ENCODE assay signal across 22 cellular contexts in the genomic region with DNA sequence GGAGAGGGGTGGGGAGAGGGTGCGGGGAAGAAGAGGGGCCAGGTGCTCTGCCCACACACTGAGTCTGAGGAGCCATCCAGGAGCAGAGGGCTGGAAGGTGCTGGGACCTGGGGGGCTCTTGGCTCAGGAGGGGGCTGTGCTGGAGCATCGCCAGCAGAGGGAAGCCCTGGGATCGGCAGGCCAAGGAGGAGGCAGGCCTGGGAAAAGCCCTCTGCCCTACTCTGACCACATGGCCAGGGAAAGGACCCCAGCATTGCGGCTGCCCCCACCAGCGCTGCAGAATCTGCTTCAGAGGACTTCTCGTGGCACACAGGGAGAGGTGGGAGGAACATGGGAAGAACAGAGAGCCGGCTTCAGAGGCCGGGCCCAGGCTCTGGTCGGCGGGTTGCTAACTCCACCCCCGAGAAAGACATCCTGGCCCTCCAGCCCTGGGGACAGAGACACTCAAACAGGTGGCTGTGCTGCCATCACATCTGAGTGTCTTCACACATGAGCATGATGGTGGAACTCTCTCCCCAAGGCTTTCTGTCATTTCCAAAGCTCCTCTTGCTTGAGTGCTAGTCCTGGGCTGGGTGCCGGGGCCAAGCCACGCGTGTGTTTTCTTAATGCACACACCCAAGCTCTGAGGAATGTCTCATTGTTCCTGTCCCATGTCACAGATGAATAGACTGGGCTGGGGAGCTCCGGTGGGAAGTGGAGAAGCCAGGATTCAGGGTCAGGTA.
DNase-seq lines count a peak whose midpoint lies in the region; ATAC-seq, FAIRE-seq and TF ChIP-seq lines count a peak whose summit lies in the region.
"Had no signal": no experiment of that assay in that cellular context is flagged by ENCODE, and none has a peak within 500 bp of the region (broad histone marks: within the 10 kb centered on the region; RNA-seq: fewer than 3 reads in every experiment).

No MANE protein-coding gene starts in this region.

- H3K27ac ChIP-seq in right lobe of liver: no peak overlapping the region
- H3K27ac ChIP-seq in HepG2 (ENCODE audit: extremely low read length, insufficient read depth, low read length): no peak overlapping the region
- H3K27ac ChIP-seq in osteoblast (ENCODE audit: low read depth, low read length): no peak overlapping the region
- H3K27ac ChIP-seq in aorta (ENCODE audit: low read depth in 1 of 2, low read length in 2 of 2): no peak overlapping the region
- H3K27ac ChIP-seq: Peyer's patch had no signal

- H3K4me2 ChIP-seq in HepG2 (ENCODE audit: low read depth, low read length) (no peak overlapping the region), osteoblast (ENCODE audit: insufficient read depth, low read length) (no peak overlapping the region)

- in situ Hi-C loops in HepG2 (cut with HindIII; ENCODE audit: extremely low pct_ligation_motif_present, low pct_unique_long_range_greater_than_20kb): no loop called here

- H3K4me3 ChIP-seq in right lobe of liver (no peak overlapping the region), HepG2 (replicated peaks in 1 of 3; ENCODE audit: insufficient read depth in 1 of 3, low read depth in 2 of 3, low read length in 3 of 3) (no peak overlapping the region), osteoblast (ENCODE audit: insufficient read depth, low read length) (no peak overlapping the region), aorta (ENCODE audit: low read length in 2 of 2) (no peak overlapping the region)
- H3K4me3 ChIP-seq: GM12878, Peyer's patch had no signal

- BruUV-seq in HepG2 (replicated peaks; lab: Mats Ljungman, UMichigan): no TSS peak

- CTCF ChIA-PET in HepG2 (lab: Yijun Ruan, JAX; ENCODE audit: low intra/inter-chr PET ratio, low total read pairs): no interaction called here

- no peak for FAIRE-seq in HepG2 (lab: Jason Lieb, UNC)
- FAIRE-seq: GM12878 had no signal

- TF ChIP-seq EP300 in HepG2 (IDR thresholded peaks at IDR 0.05; ENCODE audit: low read depth in 2 of 2, low read length in 2 of 2) (no peak), HepG2 (CRISPR knock-in tag; IDR thresholded peaks at IDR 0.05; ENCODE audit: borderline replicate concordance) (no peak)

- H3K9me3 ChIP-seq in right lobe of liver (no peaks in the 10 kb centered on the region), HepG2 (ENCODE audit: low read length) (no peaks in the 10 kb centered on the region), osteoblast (ENCODE audit: low read depth, low read length) (no peaks in the 10 kb centered on the region), aorta (ENCODE audit: control insufficient read depth, low read length) (peaks cover 2% of the 10 kb centered on the region)
- H3K9me3 ChIP-seq: Peyer's patch had no signal

- H3K79me2 ChIP-seq in HepG2 (ENCODE audit: insufficient read depth, low read length): no peaks in the 10 kb centered on the region
- H3K79me2 ChIP-seq in osteoblast (ENCODE audit: insufficient read depth, low read length): no peaks in the 10 kb centered on the region

- H3K27me3 ChIP-seq in right lobe of liver (no peaks in the 10 kb centered on the region), HepG2 (ENCODE audit: control insufficient read depth in 1 of 2, insufficient read depth in 2 of 2, low read length in 2 of 2) (peaks cover 12 to 85% of the 10 kb centered on the region in 2 experiments), osteoblast (ENCODE audit: insufficient read depth, low read length) (no peaks in the 10 kb centered on the region), aorta (ENCODE audit: control insufficient read depth in 1 of 2, insufficient read depth in 2 of 2, low read length in 1 of 2) (no peaks in the 10 kb centered on the region)
- H3K27me3 ChIP-seq: Peyer's patch had no signal

- TF ChIP-seq POLR2A in right lobe of liver (IDR thresholded peaks at IDR 0.05): no peak
- no peak for TF ChIP-seq POLR2A in HepG2 (IDR thresholded peaks at IDR 0.05; ENCODE audit: insufficient read depth in 1 of 2, low read depth in 2 of 2, low read length in 2 of 2)

- intact Hi-C loops in right lobe of liver (cut with DNase I): no loop called here
- intact Hi-C loops in HepG2 (cut with micrococcal nuclease; ENCODE audit: unreplicated experiment): no loop called here
- intact Hi-C loops in aorta (cut with DNase I): no loop called here

- POLR2A ChIA-PET in HepG2 (lab: Yijun Ruan, JAX): no interaction called here

- H4K20me1 ChIP-seq in HepG2 (ENCODE audit: insufficient read depth, low read length): no peaks in the 10 kb centered on the region
- no peaks in the 10 kb centered on the region for H4K20me1 ChIP-seq in osteoblast (ENCODE audit: insufficient read depth, low read length)

- H3K9ac ChIP-seq in HepG2 (ENCODE audit: insufficient read depth, low read depth, low read length): no peak overlapping the region

- H3K27me3 Mint-ChIP-seq in chondrocyte (ENCODE audit: low read depth): no peaks in the 10 kb centered on the region

- 48% methylated on average over 8 of the region's 15 CpGs for WGBS in right lobe of liver (ENCODE audit: insufficient coverage, low coverage, low lambda C conversion rate, missing lambda C conversion rate)
- under 1% methylated on average over 10 of the region's 15 CpGs for WGBS in HepG2 (ENCODE audit: low lambda C conversion rate)
- WGBS in aorta, 2 donors: 61 to 62% methylated on average over 15 of the region's 15 CpGs

- no peak overlapping the region for H2AFZ ChIP-seq in HepG2 (ENCODE audit: low read length)
- no peak overlapping the region for H2AFZ ChIP-seq in osteoblast (ENCODE audit: low read length)

- peaks cover 14% of the 10 kb centered on the region for H3K4me1 Mint-ChIP-seq in chondrocyte (ENCODE audit: low read depth)

- peak overlapping the region; percentile 34 for H3K27ac Mint-ChIP-seq in chondrocyte (ENCODE audit: unreplicated experiment)
- H3K27ac Mint-ChIP-seq: IgD-negative memory B cell had no signal

- TF ChIP-seq CTCF in right lobe of liver (IDR thresholded peaks at IDR 0.05): no peak
- TF ChIP-seq CTCF in HepG2 (CRISPR knock-in tag; IDR thresholded peaks at IDR 0.05): no peak
- no peak for TF ChIP-seq CTCF in chondrocyte (IDR thresholded peaks at IDR 0.05)
- TF ChIP-seq CTCF in osteoblast (IDR thresholded peaks at IDR 0.05; ENCODE audit: extremely low read depth, low read depth, low read length): no peak
- no peak for TF ChIP-seq CTCF in GM10266 (IDR thresholded peaks at IDR 0.05; ENCODE audit: control insufficient read depth, insufficient read depth, low read depth, missing control alignments)

- no peaks in the 10 kb centered on the region for H3K36me3 ChIP-seq in right lobe of liver
- H3K36me3 ChIP-seq in HepG2 (replicated peaks in 1 of 2; ENCODE audit: control insufficient read depth in 1 of 2, insufficient read depth in 2 of 2, low read length in 2 of 2): no peaks in the 10 kb centered on the region
- H3K36me3 ChIP-seq in osteoblast (ENCODE audit: insufficient read depth, low read length): no peaks in the 10 kb centered on the region
- no peaks in the 10 kb centered on the region for H3K36me3 ChIP-seq in aorta (ENCODE audit: control insufficient read depth in 1 of 2, insufficient read depth in 2 of 2, low read length in 1 of 2)
- H3K36me3 ChIP-seq: Peyer's patch had no signal

- H3K36me3 Mint-ChIP-seq in chondrocyte (ENCODE audit: low read depth): no peaks in the 10 kb centered on the region
- H3K36me3 Mint-ChIP-seq: IgD-negative memory B cell had no signal

- H3K4me3 Mint-ChIP-seq in chondrocyte (ENCODE audit: unreplicated experiment): no peak overlapping the region
- H3K4me3 Mint-ChIP-seq: IgD-negative memory B cell had no signal

- H3K4me1 ChIP-seq in right lobe of liver: no peaks in the 10 kb centered on the region
- H3K4me1 ChIP-seq in HepG2 (ENCODE audit: insufficient read depth, low read length): no peaks in the 10 kb centered on the region
- H3K4me1 ChIP-seq in osteoblast (ENCODE audit: insufficient read depth, low read length): peaks cover 5% of the 10 kb centered on the region
- H3K4me1 ChIP-seq in aorta (ENCODE audit: control insufficient read depth in 1 of 2, insufficient read depth in 2 of 2, low read length in 2 of 2): no peaks in the 10 kb centered on the region

- DNase-seq in right lobe of liver: peak in 2 of 3 donors; percentile 25 to 42
- no peak for DNase-seq in HepG2 (ENCODE audit: low spot score)
- no peak for DNase-seq in chondrocyte (ENCODE audit: low spot score)
- DNase-seq in osteoblast (ENCODE audit: insufficient read length, low spot score, missing footprints): peak; percentile 77
- DNase-seq in aorta: peak; percentile 6 to 65
- DNase-seq in activated naive CD4-positive, alpha-beta T cell (lab: John Stamatoyannopoulos, UW): no peak
- no peak for DNase-seq in GM10266 (ENCODE audit: extremely low spot score)
- DNase-seq: 8988T, DMS79, GOT3, HCEC 1CT, NCI-H1105 treated with DMSO at 0.1 percent for 48 hours, NCI-H1694, NCI-H2081, NCI-H2171 treated with DMSO at 0.1 percent for 48 hours, NCI-H524 treated with DMSO at 0.1 percent for 48 hours, NCI-H82, Peyer's patch had no signal

- no peak for ATAC-seq in right lobe of liver
- no peak for ATAC-seq in HepG2
- no peak for ATAC-seq in aorta (ENCODE audit: low FRiP score)
- no peak for ATAC-seq in GM18861 (IDR thresholded peaks at IDR 0.05; ENCODE audit: unreplicated experiment)
- ATAC-seq: GM12878, Right ventricle myocardium inferior had no signal

- no peak for TF ChIP-seq RAD21 in HepG2 (CRISPR knock-in tag; IDR thresholded peaks at IDR 0.05)

- H3K9me3 Mint-ChIP-seq in chondrocyte (ENCODE audit: low read depth): no peaks in the 10 kb centered on the region

TF ChIP-seq in HepG2, 621 proteins besides CTCF, POLR2A, EP300 and RAD21 (continues in another document):
- TF ChIP-seq ZNF547 (CRISPR knock-in tag; IDR thresholded peaks at IDR 0.05) (no peak), CERS6 (CRISPR knock-in tag; IDR thresholded peaks at IDR 0.05) (no peak), RFX3 (CRISPR knock-in tag; IDR thresholded peaks at IDR 0.05) (no peak), SKI (IDR thresholded peaks at IDR 0.05; ENCODE audit: partially characterized antibody) (no peak), SIN3A (IDR thresholded peaks at IDR 0.05; ENCODE audit: borderline replicate concordance, low read depth, low read length) (no peak)
- TF ChIP-seq, protein P1, sequence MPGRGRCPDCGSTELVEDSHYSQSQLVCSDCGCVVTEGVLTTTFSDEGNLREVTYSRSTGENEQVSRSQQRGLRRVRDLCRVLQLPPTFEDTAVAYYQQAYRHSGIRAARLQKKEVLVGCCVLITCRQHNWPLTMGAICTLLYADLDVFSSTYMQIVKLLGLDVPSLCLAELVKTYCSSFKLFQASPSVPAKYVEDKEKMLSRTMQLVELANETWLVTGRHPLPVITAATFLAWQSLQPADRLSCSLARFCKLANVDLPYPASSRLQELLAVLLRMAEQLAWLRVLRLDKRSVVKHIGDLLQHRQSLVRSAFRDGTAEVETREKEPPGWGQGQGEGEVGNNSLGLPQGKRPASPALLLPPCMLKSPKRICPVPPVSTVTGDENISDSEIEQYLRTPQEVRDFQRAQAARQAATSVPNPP (CRISPR knock-in tag; IDR thresholded peaks at IDR 0.05): no peak

Comparison
In these comparisons a context has a peak if more than half of its experiments do, and no peak if none do; other contexts are left out.
1. DNase-seq: peak in right lobe of liver (2 of 3), osteoblast (single experiment) and aorta (2 of 2); none in HepG2 (single experiment), chondrocyte (single experiment), activated naive CD4-positive, alpha-beta T cell (0 of 4) and GM10266 (single experiment).